8 cellular contexts compared by ENCODE assay signal in the genomic region with DNA sequence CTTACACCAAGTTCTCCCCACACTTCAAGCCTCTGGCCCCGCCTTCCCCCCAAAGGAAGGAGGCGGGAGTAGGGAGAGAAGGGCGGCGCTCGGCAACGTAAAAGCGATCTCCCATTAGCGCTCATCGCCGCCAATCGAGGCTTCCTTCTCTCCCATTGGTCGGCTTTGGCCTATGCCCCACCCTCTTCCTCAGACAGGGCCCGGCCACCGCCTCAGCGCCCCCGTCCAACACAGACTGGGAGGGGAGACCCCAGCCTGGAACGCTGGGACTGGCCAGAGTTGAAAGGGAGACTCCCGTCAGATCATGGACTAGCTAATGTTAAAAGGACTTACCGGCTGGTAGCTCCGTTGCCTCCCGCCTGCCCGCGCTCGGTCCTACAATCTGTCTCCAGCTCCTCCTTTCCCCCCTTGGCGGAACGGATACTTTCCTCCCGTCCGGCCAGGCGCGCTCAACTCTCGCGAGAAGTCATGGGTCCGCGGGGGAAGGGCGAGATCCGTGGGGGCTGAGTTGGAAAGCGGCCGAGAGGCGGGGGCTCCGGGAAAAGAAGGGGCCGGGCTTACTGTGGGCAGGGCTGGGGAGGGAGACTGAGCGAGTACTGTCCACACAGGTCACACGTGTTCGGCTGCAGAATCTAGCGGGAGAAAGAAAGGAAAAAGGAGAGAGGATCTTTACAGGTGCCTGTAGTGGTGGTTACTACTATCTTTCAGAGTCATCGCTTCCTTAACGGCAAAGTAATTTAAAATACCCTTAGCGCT. TPM values are rescaled to one million over a fixed set of nuclear protein-coding genes. Genes with fewer than 3 reads are reported as not detected.
DNase-seq lines count a peak whose midpoint lies in the region; ATAC-seq and TF ChIP-seq lines count a peak whose summit lies in the region.

ATF7 (minus strand) TSS at position 437 of the 756 bp plus-strand sequence. CDS start 25,382 bp downstream, outside the sequence.

- DNase-seq in AG08395 (ENCODE audit: low spot score): peak; percentile 99
- peak; percentile 98 for DNase-seq in NCI-H345 (lab: John Stamatoyannopoulos, UW)
- DNase-seq in activated B cell treated with CpG ODN at 0.5 μM for 24 hours: peak; percentile 98
- peak; percentile 91 to 100 (median 98) for DNase-seq in caudate nucleus (lab: John Stamatoyannopoulos, UW)
- DNase-seq in immature natural killer cell: peak; percentile 99
- peak; percentile 95 for DNase-seq in smooth muscle cell of the brain vasculature (ENCODE audit: low read depth, low spot score)

- TF ChIP-seq POLR2A in GM18951 (IDR thresholded peaks at IDR 0.05; ENCODE audit: extremely low read depth, insufficient read depth, insufficient read length): peak; percentile 68

- peak; percentile 95 for ATAC-seq in HG03196 (IDR thresholded peaks at IDR 0.05; ENCODE audit: unreplicated experiment)
- ATAC-seq in activated B cell treated with CpG ODN at 0.5 μM for 24 hours (ENCODE audit: low read depth): peak; percentile 91

- CTCF ChIA-PET in activated B cell treated with CpG ODN at 0.5 μM for 24 hours (lab: Charles Lee): interaction anchor here (1.5 to 1.8 kb wide), 2 partner anchors 50 to 83 kb away, joined by 4 to 6 read pairs; partner anchors contain the start of gene ATP5MC2

- peak within 1 kb of the TSS; percentile 99 for H3K27ac ChIP-seq in caudate nucleus (ENCODE audit: low read depth, low read length)

- H3K27ac Mint-ChIP-seq in activated B cell treated with CpG ODN at 0.5 μM for 24 hours: peak within 1 kb of the TSS; percentile 99
- peak within 1 kb of the TSS; percentile 95 to 98 (median 96) for H3K27ac Mint-ChIP-seq in immature natural killer cell

- H3K36me3 Mint-ChIP-seq in activated B cell treated with CpG ODN at 0.5 μM for 24 hours (ENCODE audit: low read depth) (peaks cover 13% of the 10 kb centered on the region), immature natural killer cell (no peaks in the 10 kb centered on the region)

- H3K4me1 Mint-ChIP-seq in activated B cell treated with CpG ODN at 0.5 μM for 24 hours (peaks cover 43% of the 10 kb centered on the region), immature natural killer cell (peaks cover 41 to 52% of the 10 kb centered on the region in 2 donors)

- in situ Hi-C loops in GM18951 (cut with MboI; ENCODE audit: low sequenced_read_pairs, unreplicated experiment): no loop called here

- no peaks in the 10 kb centered on the region for H3K9me3 Mint-ChIP-seq in activated B cell treated with CpG ODN at 0.5 μM for 24 hours
- no peaks in the 10 kb centered on the region for H3K9me3 Mint-ChIP-seq in immature natural killer cell

- H3K27me3 Mint-ChIP-seq in activated B cell treated with CpG ODN at 0.5 μM for 24 hours (no peaks in the 10 kb centered on the region), immature natural killer cell (ENCODE audit: low read depth in 3 of 3) (peaks cover 7 to 11% (median 9%) of the 10 kb centered on the region in 3 donors)

- TF ChIP-seq CTCF in activated B cell treated with CpG ODN at 0.5 μM for 24 hours (IDR thresholded peaks at IDR 0.05): no peak

- intact Hi-C loops in activated B cell treated with CpG ODN at 0.5 μM for 24 hours (cut with micrococcal nuclease): loop anchor here (1.0 kb wide), 7 partner anchors 8 to 654 kb away; partner anchors contain the start of genes ATP5MC2, CALCOCO1, CBX5 and HNRNPA1

- H3K4me3 Mint-ChIP-seq in activated B cell treated with CpG ODN at 0.5 μM for 24 hours: peak within 1 kb of the TSS; percentile 98
- peak within 1 kb of the TSS; percentile 97 to 99 (median 98) for H3K4me3 Mint-ChIP-seq in immature natural killer cell

- POLR2A ChIA-PET in activated B cell treated with CpG ODN at 0.5 μM for 24 hours (lab: Charles Lee): interaction anchor here (0.5 to 1.2 kb wide), 6 partner anchors 9 to 620 kb away, joined by 3 to 10 read pairs (median 4); partner anchors contain the start of genes ATP5MC2 and EIF4B

RNA-seq across cellular contexts. Expression of gene ATF7, which starts in this region (rescaled TPM):
- total RNA-seq in activated B cell treated with CpG ODN at 0.5 μM for 24 hours: 29.5 and 36.8 TPM in 2 replicates
- 10 to 100 TPM; 17.6 to 23.9 (median 17.7) TPM for polyA plus RNA-seq in immature natural killer cell

Comparison
In these comparisons a context has a peak if more than half of its experiments do, and no peak if none do; other contexts are left out.
1. Peak in every context shown above with its lines: DNase-seq, ATAC-seq and H3K27ac ChIP-seq.